Comparison of ENCODE assay signal across 1 cellular context in the genomic region with DNA sequence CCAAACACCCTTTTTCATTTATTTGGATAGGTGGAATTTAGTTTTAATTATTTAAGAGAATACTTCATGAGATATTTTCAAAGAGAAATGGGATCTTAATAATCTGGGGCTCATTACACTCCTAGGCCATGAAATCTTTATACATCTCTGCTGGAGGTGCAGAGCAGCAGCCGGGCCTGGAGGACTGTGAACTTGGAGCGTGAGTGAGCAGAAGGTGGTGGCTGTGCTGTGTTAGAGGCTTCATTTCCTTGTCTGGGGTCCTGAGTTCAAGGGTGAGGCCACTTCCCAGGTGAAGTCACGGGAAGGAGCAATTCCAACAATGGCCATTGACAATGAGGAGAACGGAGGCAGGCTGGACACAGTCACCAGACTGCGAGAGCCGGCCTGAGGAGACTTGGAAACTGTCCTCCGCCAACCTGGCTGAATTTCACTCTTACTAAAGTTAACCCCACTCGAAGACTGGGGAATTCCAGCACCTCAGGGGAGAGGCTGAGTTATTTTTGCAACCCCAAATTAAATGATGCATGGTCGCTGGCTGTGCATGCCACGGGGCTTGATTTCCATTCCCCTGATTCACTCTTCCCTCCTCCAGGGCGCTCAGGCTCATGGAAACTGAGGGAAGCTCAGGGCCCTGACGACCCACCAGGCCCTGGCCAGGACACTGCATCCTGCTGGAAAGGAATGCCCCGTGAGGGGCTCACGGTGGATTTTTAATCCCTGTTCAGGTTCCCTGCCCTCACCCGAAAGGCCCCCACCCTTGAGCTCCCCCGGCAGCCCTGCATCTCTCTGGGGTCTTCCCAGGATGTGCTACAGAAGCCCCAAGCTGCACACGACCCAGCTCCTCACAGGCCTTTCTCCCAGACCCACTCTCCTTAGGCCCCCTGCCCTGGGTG.
TF ChIP-seq lines count a peak whose summit lies in the region.

No MANE protein-coding gene starts in this region.

TF ChIP-seq in GM12878, 131 proteins besides CTCF, POLR2A, EP300 and RAD21 (continued from another document and continues in another):
- TF ChIP-seq, protein P1, sequence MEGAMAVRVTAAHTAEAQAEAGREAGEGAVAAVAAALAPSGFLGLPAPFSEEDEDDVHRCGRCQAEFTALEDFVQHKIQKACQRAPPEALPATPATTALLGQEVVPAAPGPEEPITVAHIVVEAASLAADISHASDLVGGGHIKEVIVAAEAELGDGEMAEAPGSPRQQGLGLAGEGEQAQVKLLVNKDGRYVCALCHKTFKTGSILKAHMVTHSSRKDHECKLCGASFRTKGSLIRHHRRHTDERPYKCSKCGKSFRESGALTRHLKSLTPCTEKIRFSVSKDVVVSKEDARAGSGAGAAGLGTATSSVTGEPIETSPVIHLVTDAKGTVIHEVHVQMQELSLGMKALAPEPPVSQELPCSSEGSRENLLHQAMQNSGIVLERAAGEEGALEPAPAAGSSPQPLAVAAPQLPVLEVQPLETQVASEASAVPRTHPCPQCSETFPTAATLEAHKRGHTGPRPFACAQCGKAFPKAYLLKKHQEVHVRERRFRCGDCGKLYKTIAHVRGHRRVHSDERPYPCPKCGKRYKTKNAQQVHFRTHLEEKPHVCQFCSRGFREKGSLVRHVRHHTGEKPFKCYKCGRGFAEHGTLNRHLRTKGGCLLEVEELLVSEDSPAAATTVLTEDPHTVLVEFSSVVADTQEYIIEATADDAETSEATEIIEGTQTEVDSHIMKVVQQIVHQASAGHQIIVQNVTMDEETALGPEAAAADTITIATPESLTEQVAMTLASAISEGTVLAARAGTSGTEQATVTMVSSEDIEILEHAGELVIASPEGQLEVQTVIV (IDR thresholded peaks at IDR 0.05; ENCODE audit: borderline replicate concordance, partially characterized antibody): no peak
- TF ChIP-seq ASH2L (IDR thresholded peaks at IDR 0.05; ENCODE audit: borderline replicate concordance, low read depth) (no peak), BMI1 (IDR thresholded peaks at IDR 0.05; ENCODE audit: borderline replicate concordance) (no peak), SUPT20H (IDR thresholded peaks at IDR 0.05; ENCODE audit: borderline replicate concordance, control insufficient read depth, low read depth, low read length) (no peak), YY1 (IDR thresholded peaks at IDR 0.05; ENCODE audit: low read depth, low read length) (0 out of 2 replicates have a peak, but pooled peaks have one; percentile 28), HDAC6 (IDR thresholded peaks at IDR 0.05; ENCODE audit: unreplicated experiment) (no peak), PAX8 (IDR thresholded peaks at IDR 0.05) (no peak), SIX5 (IDR thresholded peaks at IDR 0.05; ENCODE audit: low read depth, low read length, severe bottlenecking) (no peak), ZNF274 (IDR thresholded peaks at IDR 0.05; ENCODE audit: insufficient read depth, insufficient read length) (no peak), POLR2AphosphoS2 (IDR thresholded peaks at IDR 0.05; ENCODE audit: low read depth, low read length) (no peak), RCOR1 (conservative IDR thresholded peaks at IDR 0.05; ENCODE audit: low read depth, low read length) (no peak), ELK1 (IDR thresholded peaks at IDR 0.05; ENCODE audit: low read depth, low read length) (no peak), ZSCAN29 (IDR thresholded peaks at IDR 0.05) (no peak), BRCA1 (IDR thresholded peaks at IDR 0.05; ENCODE audit: low read depth, low read length) (no peak), BCL3 (IDR thresholded peaks at IDR 0.05; ENCODE audit: borderline replicate concordance, insufficient read depth, low read depth, low read length, poor library complexity, severe bottlenecking) (peak; percentile 33), GABPA (IDR thresholded peaks at IDR 0.05; ENCODE audit: low read depth) (no peak), TARDBP (IDR thresholded peaks at IDR 0.05; ENCODE audit: borderline replicate concordance) (no peak), IRF5 (IDR thresholded peaks at IDR 0.05; ENCODE audit: borderline replicate concordance) (no peak), WRNIP1 (IDR thresholded peaks at IDR 0.05; ENCODE audit: borderline replicate concordance, low read depth, low read length) (no peak), DPF2 (IDR thresholded peaks at IDR 0.05) (peak; percentile 72), HCFC1 (IDR thresholded peaks at IDR 0.05; ENCODE audit: low read length) (no peak), CHD2 (IDR thresholded peaks at IDR 0.05; ENCODE audit: borderline replicate concordance, low read depth, low read length) (no peak), POLR2AphosphoS5 (IDR thresholded peaks at IDR 0.05; ENCODE audit: low read length) (peak; percentile 56; the same call in 1 of the 2 replicates)
- TF ChIP-seq, protein P2, sequence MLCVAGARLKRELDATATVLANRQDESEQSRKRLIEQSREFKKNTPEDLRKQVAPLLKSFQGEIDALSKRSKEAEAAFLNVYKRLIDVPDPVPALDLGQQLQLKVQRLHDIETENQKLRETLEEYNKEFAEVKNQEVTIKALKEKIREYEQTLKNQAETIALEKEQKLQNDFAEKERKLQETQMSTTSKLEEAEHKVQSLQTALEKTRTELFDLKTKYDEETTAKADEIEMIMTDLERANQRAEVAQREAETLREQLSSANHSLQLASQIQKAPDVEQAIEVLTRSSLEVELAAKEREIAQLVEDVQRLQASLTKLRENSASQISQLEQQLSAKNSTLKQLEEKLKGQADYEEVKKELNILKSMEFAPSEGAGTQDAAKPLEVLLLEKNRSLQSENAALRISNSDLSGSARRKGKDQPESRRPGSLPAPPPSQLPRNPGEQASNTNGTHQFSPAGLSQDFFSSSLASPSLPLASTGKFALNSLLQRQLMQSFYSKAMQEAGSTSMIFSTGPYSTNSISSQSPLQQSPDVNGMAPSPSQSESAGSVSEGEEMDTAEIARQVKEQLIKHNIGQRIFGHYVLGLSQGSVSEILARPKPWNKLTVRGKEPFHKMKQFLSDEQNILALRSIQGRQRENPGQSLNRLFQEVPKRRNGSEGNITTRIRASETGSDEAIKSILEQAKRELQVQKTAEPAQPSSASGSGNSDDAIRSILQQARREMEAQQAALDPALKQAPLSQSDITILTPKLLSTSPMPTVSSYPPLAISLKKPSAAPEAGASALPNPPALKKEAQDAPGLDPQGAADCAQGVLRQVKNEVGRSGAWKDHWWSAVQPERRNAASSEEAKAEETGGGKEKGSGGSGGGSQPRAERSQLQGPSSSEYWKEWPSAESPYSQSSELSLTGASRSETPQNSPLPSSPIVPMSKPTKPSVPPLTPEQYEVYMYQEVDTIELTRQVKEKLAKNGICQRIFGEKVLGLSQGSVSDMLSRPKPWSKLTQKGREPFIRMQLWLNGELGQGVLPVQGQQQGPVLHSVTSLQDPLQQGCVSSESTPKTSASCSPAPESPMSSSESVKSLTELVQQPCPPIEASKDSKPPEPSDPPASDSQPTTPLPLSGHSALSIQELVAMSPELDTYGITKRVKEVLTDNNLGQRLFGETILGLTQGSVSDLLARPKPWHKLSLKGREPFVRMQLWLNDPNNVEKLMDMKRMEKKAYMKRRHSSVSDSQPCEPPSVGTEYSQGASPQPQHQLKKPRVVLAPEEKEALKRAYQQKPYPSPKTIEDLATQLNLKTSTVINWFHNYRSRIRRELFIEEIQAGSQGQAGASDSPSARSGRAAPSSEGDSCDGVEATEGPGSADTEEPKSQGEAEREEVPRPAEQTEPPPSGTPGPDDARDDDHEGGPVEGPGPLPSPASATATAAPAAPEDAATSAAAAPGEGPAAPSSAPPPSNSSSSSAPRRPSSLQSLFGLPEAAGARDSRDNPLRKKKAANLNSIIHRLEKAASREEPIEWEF (IDR thresholded peaks at IDR 0.05; ENCODE audit: insufficient replicate concordance, low read depth, low read length): no peak
- TF ChIP-seq, protein P3, sequence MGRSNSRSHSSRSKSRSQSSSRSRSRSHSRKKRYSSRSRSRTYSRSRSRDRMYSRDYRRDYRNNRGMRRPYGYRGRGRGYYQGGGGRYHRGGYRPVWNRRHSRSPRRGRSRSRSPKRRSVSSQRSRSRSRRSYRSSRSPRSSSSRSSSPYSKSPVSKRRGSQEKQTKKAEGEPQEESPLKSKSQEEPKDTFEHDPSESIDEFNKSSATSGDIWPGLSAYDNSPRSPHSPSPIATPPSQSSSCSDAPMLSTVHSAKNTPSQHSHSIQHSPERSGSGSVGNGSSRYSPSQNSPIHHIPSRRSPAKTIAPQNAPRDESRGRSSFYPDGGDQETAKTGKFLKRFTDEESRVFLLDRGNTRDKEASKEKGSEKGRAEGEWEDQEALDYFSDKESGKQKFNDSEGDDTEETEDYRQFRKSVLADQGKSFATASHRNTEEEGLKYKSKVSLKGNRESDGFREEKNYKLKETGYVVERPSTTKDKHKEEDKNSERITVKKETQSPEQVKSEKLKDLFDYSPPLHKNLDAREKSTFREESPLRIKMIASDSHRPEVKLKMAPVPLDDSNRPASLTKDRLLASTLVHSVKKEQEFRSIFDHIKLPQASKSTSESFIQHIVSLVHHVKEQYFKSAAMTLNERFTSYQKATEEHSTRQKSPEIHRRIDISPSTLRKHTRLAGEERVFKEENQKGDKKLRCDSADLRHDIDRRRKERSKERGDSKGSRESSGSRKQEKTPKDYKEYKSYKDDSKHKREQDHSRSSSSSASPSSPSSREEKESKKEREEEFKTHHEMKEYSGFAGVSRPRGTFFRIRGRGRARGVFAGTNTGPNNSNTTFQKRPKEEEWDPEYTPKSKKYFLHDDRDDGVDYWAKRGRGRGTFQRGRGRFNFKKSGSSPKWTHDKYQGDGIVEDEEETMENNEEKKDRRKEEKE (IDR thresholded peaks at IDR 0.05): no peak
- TF ChIP-seq, protein P4, sequence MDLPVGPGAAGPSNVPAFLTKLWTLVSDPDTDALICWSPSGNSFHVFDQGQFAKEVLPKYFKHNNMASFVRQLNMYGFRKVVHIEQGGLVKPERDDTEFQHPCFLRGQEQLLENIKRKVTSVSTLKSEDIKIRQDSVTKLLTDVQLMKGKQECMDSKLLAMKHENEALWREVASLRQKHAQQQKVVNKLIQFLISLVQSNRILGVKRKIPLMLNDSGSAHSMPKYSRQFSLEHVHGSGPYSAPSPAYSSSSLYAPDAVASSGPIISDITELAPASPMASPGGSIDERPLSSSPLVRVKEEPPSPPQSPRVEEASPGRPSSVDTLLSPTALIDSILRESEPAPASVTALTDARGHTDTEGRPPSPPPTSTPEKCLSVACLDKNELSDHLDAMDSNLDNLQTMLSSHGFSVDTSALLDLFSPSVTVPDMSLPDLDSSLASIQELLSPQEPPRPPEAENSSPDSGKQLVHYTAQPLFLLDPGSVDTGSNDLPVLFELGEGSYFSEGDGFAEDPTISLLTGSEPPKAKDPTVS (IDR thresholded peaks at IDR 0.05; ENCODE audit: low read depth, low read length): no peak
- TF ChIP-seq, protein P5, sequence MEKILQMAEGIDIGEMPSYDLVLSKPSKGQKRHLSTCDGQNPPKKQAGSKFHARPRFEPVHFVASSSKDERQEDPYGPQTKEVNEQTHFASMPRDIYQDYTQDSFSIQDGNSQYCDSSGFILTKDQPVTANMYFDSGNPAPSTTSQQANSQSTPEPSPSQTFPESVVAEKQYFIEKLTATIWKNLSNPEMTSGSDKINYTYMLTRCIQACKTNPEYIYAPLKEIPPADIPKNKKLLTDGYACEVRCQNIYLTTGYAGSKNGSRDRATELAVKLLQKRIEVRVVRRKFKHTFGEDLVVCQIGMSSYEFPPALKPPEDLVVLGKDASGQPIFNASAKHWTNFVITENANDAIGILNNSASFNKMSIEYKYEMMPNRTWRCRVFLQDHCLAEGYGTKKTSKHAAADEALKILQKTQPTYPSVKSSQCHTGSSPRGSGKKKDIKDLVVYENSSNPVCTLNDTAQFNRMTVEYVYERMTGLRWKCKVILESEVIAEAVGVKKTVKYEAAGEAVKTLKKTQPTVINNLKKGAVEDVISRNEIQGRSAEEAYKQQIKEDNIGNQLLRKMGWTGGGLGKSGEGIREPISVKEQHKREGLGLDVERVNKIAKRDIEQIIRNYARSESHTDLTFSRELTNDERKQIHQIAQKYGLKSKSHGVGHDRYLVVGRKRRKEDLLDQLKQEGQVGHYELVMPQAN (conservative IDR thresholded peaks at IDR 0.05): no peak
- TF ChIP-seq, protein P6, sequence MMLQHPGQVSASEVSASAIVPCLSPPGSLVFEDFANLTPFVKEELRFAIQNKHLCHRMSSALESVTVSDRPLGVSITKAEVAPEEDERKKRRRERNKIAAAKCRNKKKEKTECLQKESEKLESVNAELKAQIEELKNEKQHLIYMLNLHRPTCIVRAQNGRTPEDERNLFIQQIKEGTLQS (IDR thresholded peaks at IDR 0.05; ENCODE audit: borderline replicate concordance, extremely low read depth, low read depth, low read length): no peak
